15 cellular contexts compared by ENCODE assay signal in the genomic region with DNA sequence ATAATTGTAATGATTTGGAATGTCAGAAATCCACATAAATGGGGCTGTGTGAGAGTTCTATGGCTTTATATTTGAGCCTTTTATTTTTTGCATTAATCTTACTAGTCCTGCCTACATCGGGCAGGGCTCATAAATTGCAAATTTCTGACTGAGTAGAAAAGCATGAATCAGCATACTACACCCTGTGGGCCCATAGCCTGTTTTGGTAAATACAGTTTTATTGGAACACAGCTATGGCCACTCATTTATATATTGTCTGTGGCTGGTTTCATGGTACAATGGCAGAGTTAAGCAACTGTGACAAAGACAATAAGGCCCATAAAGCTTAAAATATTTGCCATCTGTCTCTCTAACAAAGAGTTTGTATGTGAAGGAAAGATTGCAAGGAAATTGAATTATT. TPM values are rescaled to one million over a fixed set of nuclear protein-coding genes. Genes with fewer than 3 reads are reported as not detected.
A peak's percentile ranks its signal among the peaks of the same experiment; 100 is the strongest.
DNase-seq lines count a peak whose midpoint lies in the region; ATAC-seq and TF ChIP-seq lines count a peak whose summit lies in the region.
"Had no signal": no experiment of that assay in that cellular context is flagged by ENCODE, and none has a peak within 500 bp of the region (broad histone marks: within the 10 kb centered on the region; RNA-seq: fewer than 3 reads in every experiment).

No MANE protein-coding gene starts in this region.

- no peak overlapping the region for H3K4me3 Mint-ChIP-seq in T-helper 2 cell treated with Interferon-gamma antibody and Interleukin-4, amounts not matched to agents 5 μg/mL and 100 μg/mL, for 36 hours
- H3K4me3 Mint-ChIP-seq in T-cell = no peak overlapping the region
- no peak overlapping the region for H3K4me3 Mint-ChIP-seq in stimulated activated naive B cell treated with anti-CD40 and anti-IgM and Interleukin-4, amounts not matched to agents 10 μg/mL and 1 μg/mL and 100 μg/mL, for 72 hours

- no peaks in the 10 kb centered on the region for H3K27me3 Mint-ChIP-seq in T-helper 2 cell treated with Interferon-gamma antibody and Interleukin-4, amounts not matched to agents 5 μg/mL and 100 μg/mL, for 36 hours (ENCODE audit: low read depth)
- no peaks in the 10 kb centered on the region for H3K27me3 Mint-ChIP-seq in T-cell
- no peaks in the 10 kb centered on the region for H3K27me3 Mint-ChIP-seq in stimulated activated naive B cell treated with anti-CD40 and anti-IgM and Interleukin-4, amounts not matched to agents 10 μg/mL and 1 μg/mL and 100 μg/mL, for 72 hours

- H3K9me3 Mint-ChIP-seq in T-helper 2 cell treated with Interferon-gamma antibody and Interleukin-4, amounts not matched to agents 5 μg/mL and 100 μg/mL, for 36 hours = no peaks in the 10 kb centered on the region
- H3K9me3 Mint-ChIP-seq in T-cell = no peaks in the 10 kb centered on the region
- no peaks in the 10 kb centered on the region for H3K9me3 Mint-ChIP-seq in stimulated activated naive B cell treated with anti-CD40 and anti-IgM and Interleukin-4, amounts not matched to agents 10 μg/mL and 1 μg/mL and 100 μg/mL, for 72 hours

- TF ChIP-seq POLR2A in erythroblast (IDR thresholded peaks at IDR 0.05; ENCODE audit: low read length) = no peak

- H3K4me1 Mint-ChIP-seq in T-helper 2 cell treated with Interferon-gamma antibody and Interleukin-4, amounts not matched to agents 5 μg/mL and 100 μg/mL, for 36 hours (ENCODE audit: low read depth) = peaks cover 20% of the 10 kb centered on the region
- peaks cover 81 to 90% (median 88%) of the 10 kb centered on the region in 3 donors for H3K4me1 Mint-ChIP-seq in T-cell
- H3K4me1 Mint-ChIP-seq in stimulated activated naive B cell treated with anti-CD40 and anti-IgM and Interleukin-4, amounts not matched to agents 10 μg/mL and 1 μg/mL and 100 μg/mL, for 72 hours = peaks cover 22 to 51% of the 10 kb centered on the region in 2 donors

- no peak for DNase-seq in T-helper 2 cell treated with Interferon-gamma antibody and Interleukin-4, amounts not matched to agents 5 μg/mL and 100 μg/mL, for 36 hours (ENCODE audit: low spot score)
- no peak for DNase-seq in T-helper 2 cell
- no peak for DNase-seq in T-cell
- peak; percentile 7 to 40 for DNase-seq in erythroblast (lab: John Stamatoyannopoulos, UW)
- no peak for DNase-seq in stimulated activated naive B cell treated with anti-CD40 and anti-IgM and Interleukin-4, amounts not matched to agents 10 μg/mL and 1 μg/mL and 100 μg/mL, for 72 hours
- DNase-seq in NOMO-1 treated with dmso at 0.1 percent for 144 hours (lab: John Stamatoyannopoulos, UW; ENCODE audit: unreplicated experiment) = no peak
- DNase-seq in NCI-H345 (lab: John Stamatoyannopoulos, UW) = no peak
- DNase-seq in foreskin fibroblast = no peak
- DNase-seq: activated gamma-delta T cell; NCI-H1417; NCI-H2171; NCI-H82; stimulated activated CD4-positive, alpha-beta T cell treated with anti-CD3 and anti-CD28 coated beads, Interleukin-4, amount 100 ng/mL, for 1 hour had no signal

- TF ChIP-seq CTCF in foreskin fibroblast (IDR thresholded peaks at IDR 0.05; ENCODE audit: low read depth, low read length) = no peak

- peak overlapping the region; percentile 56 for H3K27ac Mint-ChIP-seq in T-helper 2 cell treated with Interferon-gamma antibody and Interleukin-4, amounts not matched to agents 5 μg/mL and 100 μg/mL, for 36 hours
- peak overlapping the region; percentile 78 to 81 for H3K27ac Mint-ChIP-seq in T-cell
- peak overlapping the region; percentile 37 for H3K27ac Mint-ChIP-seq in stimulated activated naive B cell treated with anti-CD40 and anti-IgM and Interleukin-4, amounts not matched to agents 10 μg/mL and 1 μg/mL and 100 μg/mL, for 72 hours

- peaks cover 71% of the 10 kb centered on the region for H3K36me3 Mint-ChIP-seq in T-helper 2 cell treated with Interferon-gamma antibody and Interleukin-4, amounts not matched to agents 5 μg/mL and 100 μg/mL, for 36 hours (ENCODE audit: low read depth)
- H3K36me3 Mint-ChIP-seq in T-cell = peaks cover 63% of the 10 kb centered on the region
- peaks cover 50 to 73% of the 10 kb centered on the region in 2 donors for H3K36me3 Mint-ChIP-seq in stimulated activated naive B cell treated with anti-CD40 and anti-IgM and Interleukin-4, amounts not matched to agents 10 μg/mL and 1 μg/mL and 100 μg/mL, for 72 hours

- POLR2A ChIA-PET in T-cell (lab: Charles Lee) = interaction anchor here in 1 of 2 donors (0.5 to 1.0 kb wide), 2 partner anchors 29 to 36 kb away, joined by 3 to 7 read pairs; no protein-coding TSS in a partner anchor

- ATAC-seq in T-cell (replicated peaks in 1 of 4) = no peak
- no peak for ATAC-seq in stimulated activated naive B cell treated with anti-CD40 and anti-IgM and Interleukin-4, amounts not matched to agents 10 μg/mL and 1 μg/mL and 100 μg/mL, for 72 hours (replicated peaks)

- CTCF ChIA-PET in T-cell (lab: Charles Lee) = interaction anchor here (0.5 to 1.1 kb wide), 5 partner anchors 14 to 1624 kb away, joined by 3 read pairs; no protein-coding TSS in a partner anchor

- H3K4me3 ChIP-seq in foreskin fibroblast (ENCODE audit: low read depth in 1 of 2, low read length in 2 of 2) = no peak overlapping the region

RNA-seq across cellular contexts. Expression of gene DENND2D, which starts 16.8 kb away (rescaled TPM):
- total RNA-seq in T-cell = 100 to 1,000 TPM; 128 to 234 (median 222) TPM
- total RNA-seq: HT1080 had no signal

RNA-seq across cellular contexts. Expression of gene CEPT1, which starts 43.7 kb away (rescaled TPM):
- total RNA-seq in T-cell = 10 to 100 TPM; 33.2 to 42.3 (median 36.3) TPM

RNA-seq across cellular contexts. Expression of gene DRAM2, which starts 43.8 kb away (rescaled TPM):
- 10 to 100 TPM; 28.5 to 36.7 (median 31.5) TPM for total RNA-seq in T-cell

RNA-seq across cellular contexts. Expression of gene CHI3L2, which starts 43.8 kb away (rescaled TPM):
- total RNA-seq in T-cell = 10 to 100 TPM in 4 of 5 donors, 1 to 10 TPM in 1; 3.6 to 28.1 (median 10.9) TPM
- total RNA-seq: endothelial cell of umbilical vein had no signal

Comparison
In these comparisons a context has a peak if more than half of its experiments do, and no peak if none do; other contexts are left out.
1. DNase-seq: peak in erythroblast (2 of 2); none in T-helper 2 cell treated with Interferon-gamma antibody and Interleukin-4, amounts not matched to agents 5 μg/mL and 100 μg/mL, for 36 hours (single experiment), T-helper 2 cell (0 of 5), T-cell (0 of 34), stimulated activated naive B cell treated with anti-CD40 and anti-IgM and Interleukin-4, amounts not matched to agents 10 μg/mL and 1 μg/mL and 100 μg/mL, for 72 hours (single experiment), NOMO-1 treated with dmso at 0.1 percent for 144 hours (single experiment), NCI-H345 (single experiment) and foreskin fibroblast (0 of 2).
2. Peak in every context shown above with its lines, with median percentiles within 50 percentile points of each other: H3K27ac Mint-ChIP-seq.